31 cellular contexts compared by ENCODE assay signal in genomic region chr7:90681336-90682019, GRCh38.
DNase-seq lines count a peak whose midpoint lies in the region; ATAC-seq, FAIRE-seq and TF ChIP-seq lines count a peak whose summit lies in the region.
"Had no signal": no experiment of that assay in that cellular context is flagged by ENCODE, and none has a peak within 500 bp of the region (broad histone marks: within the 10 kb centered on the region; RNA-seq: fewer than 3 reads in every experiment).

No MANE protein-coding gene starts in this region.

- peaks cover 85% of the 10 kb centered on the region for H3K79me2 ChIP-seq in astrocyte (ENCODE audit: insufficient read depth, low read length)

- H4K20me1 ChIP-seq in astrocyte (ENCODE audit: insufficient read depth, low read length): peaks cover 46% of the 10 kb centered on the region

- peaks cover 18% of the 10 kb centered on the region for H3K4me1 ChIP-seq in astrocyte (ENCODE audit: insufficient read depth, low read length)
- H3K4me1 ChIP-seq in stomach: peaks cover 0 to 32% (median 8%) of the 10 kb centered on the region in 4 donors
- H3K4me1 ChIP-seq: lower lobe of right lung had no signal

- DNase-seq in DMS 273 (lab: John Stamatoyannopoulos, UW; ENCODE audit: unreplicated experiment): peak; percentile 34
- no peak for DNase-seq in DMS 273 treated with DMSO at 0.1 percent for 48 hours (lab: John Stamatoyannopoulos, UW)
- DNase-seq in M059J (ENCODE audit: low read depth): peak; percentile 8
- DNase-seq in astrocyte (ENCODE audit: low read depth): peak; percentile 67
- DNase-seq in left lobe of liver (ENCODE audit: low spot score): no peak
- DNase-seq in amniotic stem cell (lab: John Stamatoyannopoulos, UW): no peak
- no peak for DNase-seq in stomach
- DNase-seq: activated CD4-positive, alpha-beta T cell treated with anti-CD3 and anti-CD28 coated beads, Interleukin-2, amount 50 U/mL, for 48 hours; activated naive CD4-positive, alpha-beta T cell treated with anti-CD3 and anti-CD28 coated beads, Interleukin-2, amount 50 U/mL, for 16 hours; anterior cingulate cortex; CD4-positive, CD25-positive, alpha-beta regulatory T cell; central memory CD4-positive, alpha-beta T cell; H9; head of caudate nucleus; KG1; lower lobe of right lung; NCI-H1436 treated with DMSO at 0.1 percent for 48 hours; NCI-H2171; NCI-H526; stimulated activated naive CD8-positive, alpha-beta T cell treated with anti-CD3 and anti-CD28 coated beads, Interleukin-15, Interleukin-2, amounts not matched to agents 100 U/mL and 50 U/mL, for 24 hours; thyroid gland had no signal

- H3K4me1 Mint-ChIP-seq in astrocyte (ENCODE audit: low read depth, unreplicated experiment): peaks cover 7% of the 10 kb centered on the region
- H3K4me1 Mint-ChIP-seq: CD4-positive, CD25-positive, alpha-beta regulatory T cell had no signal

- H3K27me3 ChIP-seq in astrocyte (ENCODE audit: insufficient read depth, low read length) (no peaks in the 10 kb centered on the region), stomach (no peaks in the 10 kb centered on the region)
- H3K27me3 ChIP-seq: thyroid gland had no signal

- H3K4me2 ChIP-seq in astrocyte (ENCODE audit: low read length): no peak overlapping the region

- ATAC-seq in left lobe of liver: peak; percentile 37
- ATAC-seq in HG03097 (IDR thresholded peaks at IDR 0.05; ENCODE audit: low FRiP score, unreplicated experiment): no peak
- ATAC-seq: activated CD4-positive, CD25-positive, alpha-beta regulatory T cell treated with anti-CD3 and anti-CD28 coated beads, Interleukin-2, amount 50 U/mL, for 24 hours; lower lobe of right lung; natural killer cell treated with Interleukin-12 subunit alpha and Interleukin-12 subunit beta and Interleukin-15 and Interleukin-18, amount 100 ng/mL, for 72 hours; stimulated activated naive CD8-positive, alpha-beta T cell treated with anti-CD3 and anti-CD28 coated beads, Interleukin-15, Interleukin-2, amounts not matched to agents 100 U/mL and 50 U/mL, for 24 hours had no signal

- WGBS in stomach, 5 donors: 36 to 57% (median 49%) methylated on average over 2 of the region's 2 CpGs

- no peak overlapping the region for H3K27ac Mint-ChIP-seq in astrocyte (ENCODE audit: unreplicated experiment)
- H3K27ac Mint-ChIP-seq: activated T-helper 1 cell treated with anti-CD3 and anti-CD28 coated beads, Interleukin-12 subunit alpha, Interleukin-12 subunit beta, Interleukin-2, Interleukin-4 antibody, amounts not matched to agents 30 ng/mL and 10 ng/mL and 1 ng/mL, durations not matched to agents 14 hours and 24 hours and 36 hours; CD4-positive, CD25-positive, alpha-beta regulatory T cell; H9; natural killer cell treated with Interleukin-12 subunit alpha and Interleukin-12 subunit beta and Interleukin-15 and Interleukin-18, amount 100 ng/mL, for 72 hours; T-helper 1 cell treated with Interleukin-12 subunit alpha and Interleukin-12 subunit beta and Interleukin-4 antibody, amounts not matched to agents 30 μg/mL and 1 μg/mL, for 36 hours had no signal

- H2AFZ ChIP-seq in astrocyte (ENCODE audit: low read depth, low read length): no peak overlapping the region

- H3K9me3 Mint-ChIP-seq in astrocyte (ENCODE audit: unreplicated experiment): no peaks in the 10 kb centered on the region
- H3K9me3 Mint-ChIP-seq: activated T-helper 1 cell treated with anti-CD3 and anti-CD28 coated beads, Interleukin-12 subunit alpha, Interleukin-12 subunit beta, Interleukin-2, Interleukin-4 antibody, amounts not matched to agents 30 ng/mL and 10 ng/mL and 1 ng/mL, durations not matched to agents 14 hours and 24 hours and 36 hours; CD4-positive, CD25-positive, alpha-beta regulatory T cell; H9; natural killer cell treated with Interleukin-12 subunit alpha and Interleukin-12 subunit beta and Interleukin-15 and Interleukin-18, amount 100 ng/mL, for 72 hours; T-helper 1 cell treated with Interleukin-12 subunit alpha and Interleukin-12 subunit beta and Interleukin-4 antibody, amounts not matched to agents 30 μg/mL and 1 μg/mL, for 36 hours had no signal

- H3K36me3 ChIP-seq in astrocyte (ENCODE audit: insufficient read depth, low read length): no peaks in the 10 kb centered on the region
- H3K36me3 ChIP-seq in stomach: no peaks in the 10 kb centered on the region
- H3K36me3 ChIP-seq: lower lobe of right lung, thyroid gland had no signal

- no peak for TF ChIP-seq CTCF in astrocyte (IDR thresholded peaks at IDR 0.05; ENCODE audit: insufficient read depth, low read depth, low read length)
- no peak for TF ChIP-seq CTCF in stomach (IDR thresholded peaks at IDR 0.05)

- H3K27ac ChIP-seq in astrocyte (ENCODE audit: low read depth, low read length) (no peak overlapping the region), stomach (no peak overlapping the region)
- H3K27ac ChIP-seq: 22Rv1, lower lobe of right lung, thyroid gland had no signal

- FAIRE-seq in astrocyte (lab: Jason Lieb, UNC): no peak
- FAIRE-seq: D721Med, endothelial cell of umbilical vein, GM19239, TTC549 had no signal

- H3K27me3 Mint-ChIP-seq in astrocyte (ENCODE audit: low read depth, unreplicated experiment): no peaks in the 10 kb centered on the region
- H3K27me3 Mint-ChIP-seq: CD4-positive, CD25-positive, alpha-beta regulatory T cell; natural killer cell treated with Interleukin-12 subunit alpha and Interleukin-12 subunit beta and Interleukin-15 and Interleukin-18, amount 100 ng/mL, for 72 hours had no signal

- H3K9ac ChIP-seq in astrocyte (ENCODE audit: low read length): no peak overlapping the region

- H3K9me3 ChIP-seq in astrocyte (ENCODE audit: insufficient read depth, low read depth, low read length) (no peaks in the 10 kb centered on the region), stomach (no peaks in the 10 kb centered on the region)
- H3K9me3 ChIP-seq: lower lobe of right lung, thyroid gland had no signal

- no peak overlapping the region for H3K4me3 Mint-ChIP-seq in astrocyte (ENCODE audit: unreplicated experiment)
- H3K4me3 Mint-ChIP-seq: activated T-helper 1 cell treated with anti-CD3 and anti-CD28 coated beads, Interleukin-12 subunit alpha, Interleukin-12 subunit beta, Interleukin-2, Interleukin-4 antibody, amounts not matched to agents 30 ng/mL and 10 ng/mL and 1 ng/mL, durations not matched to agents 14 hours and 24 hours and 36 hours; CD4-positive, CD25-positive, alpha-beta regulatory T cell; H9; natural killer cell treated with Interleukin-12 subunit alpha and Interleukin-12 subunit beta and Interleukin-15 and Interleukin-18, amount 100 ng/mL, for 72 hours; T-helper 1 cell treated with Interleukin-12 subunit alpha and Interleukin-12 subunit beta and Interleukin-4 antibody, amounts not matched to agents 30 μg/mL and 1 μg/mL, for 36 hours had no signal

- no peak for TF ChIP-seq EP300 in stomach (IDR thresholded peaks at IDR 0.05)

- no peak for TF ChIP-seq POLR2A in stomach (IDR thresholded peaks at IDR 0.05)

- no peak overlapping the region for H3K4me3 ChIP-seq in astrocyte (ENCODE audit: insufficient read depth, low read depth, low read length)
- H3K4me3 ChIP-seq in stomach: no peak overlapping the region
- H3K4me3 ChIP-seq: lower lobe of right lung, thyroid gland had no signal

- H3K36me3 Mint-ChIP-seq in astrocyte (ENCODE audit: low read depth, unreplicated experiment): no peaks in the 10 kb centered on the region
- H3K36me3 Mint-ChIP-seq: CD4-positive, CD25-positive, alpha-beta regulatory T cell; natural killer cell treated with Interleukin-12 subunit alpha and Interleukin-12 subunit beta and Interleukin-15 and Interleukin-18, amount 100 ng/mL, for 72 hours had no signal

- intact Hi-C loops in stomach (cut with DNase I; ENCODE audit: low total_unique reads): no loop called here

Comparison
In these comparisons a context has a peak if more than half of its experiments do, and no peak if none do; other contexts are left out.
1. DNase-seq: peak in DMS 273 (single experiment), M059J (single experiment) and astrocyte (single experiment); none in DMS 273 treated with DMSO at 0.1 percent for 48 hours (single experiment), left lobe of liver (single experiment), amniotic stem cell (single experiment) and stomach (single experiment).